Comparison of ENCODE assay signal across 15 cellular contexts in the genomic region with DNA sequence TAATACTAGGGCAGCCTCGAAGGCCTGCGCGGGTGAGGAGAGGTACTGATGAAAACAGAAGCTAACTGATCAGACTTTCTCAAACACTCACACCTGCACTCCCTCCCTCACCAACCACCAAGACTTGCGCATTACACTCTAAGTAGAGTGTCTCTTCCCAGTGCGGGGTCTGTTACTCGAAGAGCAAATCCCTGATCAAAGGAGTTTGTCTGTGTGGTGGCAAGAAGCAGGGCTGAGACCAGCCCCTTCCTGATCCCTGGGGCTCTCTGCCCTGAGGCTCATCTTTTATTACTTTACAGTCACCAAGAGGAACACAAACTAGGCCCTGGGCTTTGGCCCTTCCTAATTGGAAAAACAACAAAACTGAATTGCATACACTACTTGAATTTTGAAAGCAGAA.
"Had no signal": no experiment of that assay in that cellular context is flagged by ENCODE, and none has a peak within 500 bp of the region (broad histone marks: within the 10 kb centered on the region; RNA-seq: fewer than 3 reads in every experiment).

No MANE protein-coding gene starts in this region.

- H3K9me3 Mint-ChIP-seq: activated naive CD8-positive, alpha-beta T cell treated with anti-CD3 and anti-CD28 coated beads for 36 hours; stimulated activated effector memory CD8-positive, alpha-beta T cell treated with anti-CD3 and anti-CD28 coated beads, Interleukin-12 subunit alpha, Interleukin-12 subunit beta, amount 100 ng/mL, for 72 hours; T-helper 2 cell treated with Interferon-gamma antibody and Interleukin-4, amounts not matched to agents 5 μg/mL and 100 μg/mL, for 36 hours; type B pancreatic cell had no signal

- H3K27ac ChIP-seq: brain microvascular endothelial cell had no signal

- H3K27me3 Mint-ChIP-seq: type B pancreatic cell had no signal

- H3K36me3 ChIP-seq: brain microvascular endothelial cell had no signal

- H3K4me3 Mint-ChIP-seq: activated CD8-positive, alpha-beta memory T cell treated with anti-CD3 and anti-CD28 coated beads, Interleukin-2, amount 10 ng/mL, durations not matched to agents 7 days and 5 days; activated naive CD8-positive, alpha-beta T cell treated with anti-CD3 and anti-CD28 coated beads for 36 hours; stimulated activated effector memory CD8-positive, alpha-beta T cell treated with anti-CD3 and anti-CD28 coated beads, Interleukin-12 subunit alpha, Interleukin-12 subunit beta, amount 100 ng/mL, for 72 hours; T-helper 2 cell treated with Interferon-gamma antibody and Interleukin-4, amounts not matched to agents 5 μg/mL and 100 μg/mL, for 36 hours; type B pancreatic cell had no signal

- H3K36me3 Mint-ChIP-seq: activated CD8-positive, alpha-beta memory T cell treated with anti-CD3 and anti-CD28 coated beads, Interleukin-2, amount 10 ng/mL, durations not matched to agents 7 days and 5 days; activated naive CD8-positive, alpha-beta T cell treated with anti-CD3 and anti-CD28 coated beads for 36 hours; stimulated activated effector memory CD8-positive, alpha-beta T cell treated with anti-CD3 and anti-CD28 coated beads, Interleukin-12 subunit alpha, Interleukin-12 subunit beta, amount 100 ng/mL, for 72 hours; type B pancreatic cell had no signal

- H3K27me3 ChIP-seq: brain microvascular endothelial cell had no signal

- ATAC-seq: activated CD8-positive, alpha-beta memory T cell treated with anti-CD3 and anti-CD28 coated beads, Interleukin-2, amount 10 ng/mL, durations not matched to agents 7 days and 5 days; left lobe of liver; right cardiac atrium; stimulated activated effector memory CD8-positive, alpha-beta T cell treated with anti-CD3 and anti-CD28 coated beads, Interleukin-12 subunit alpha, Interleukin-12 subunit beta, amount 100 ng/mL, for 72 hours had no signal

- DNase-seq: activated CD4-positive, alpha-beta T cell treated with anti-CD3 and anti-CD28 coated beads for 1 hour; activated CD4-positive, alpha-beta T cell treated with anti-CD3 and anti-CD28 coated beads, Interleukin-2, amount 50 U/mL, for 48 hours; activated CD8-positive, alpha-beta memory T cell treated with anti-CD3 and anti-CD28 coated beads, Interleukin-2, amount 10 ng/mL, durations not matched to agents 7 days and 5 days; activated gamma-delta T cell; activated naive CD8-positive, alpha-beta T cell treated with anti-CD3 and anti-CD28 coated beads for 36 hours; activated T-cell treated with anti-CD3 and anti-CD28 coated beads, Interleukin-2, amount 50 U/mL, for 48 hours; brain microvascular endothelial cell; cerebellar nuclear complex; dermis blood vessel endothelial cell; posterior cingulate gyrus; right cardiac atrium had no signal

- H3K4me1 Mint-ChIP-seq: stimulated activated effector memory CD8-positive, alpha-beta T cell treated with anti-CD3 and anti-CD28 coated beads, Interleukin-12 subunit alpha, Interleukin-12 subunit beta, amount 100 ng/mL, for 72 hours had no signal

- H3K27ac Mint-ChIP-seq: activated CD8-positive, alpha-beta memory T cell treated with anti-CD3 and anti-CD28 coated beads, Interleukin-2, amount 10 ng/mL, durations not matched to agents 7 days and 5 days; activated naive CD8-positive, alpha-beta T cell treated with anti-CD3 and anti-CD28 coated beads for 36 hours; stimulated activated effector memory CD8-positive, alpha-beta T cell treated with anti-CD3 and anti-CD28 coated beads, Interleukin-12 subunit alpha, Interleukin-12 subunit beta, amount 100 ng/mL, for 72 hours; T-helper 2 cell treated with Interferon-gamma antibody and Interleukin-4, amounts not matched to agents 5 μg/mL and 100 μg/mL, for 36 hours had no signal
